Comparison of ENCODE assay signal across 8 cellular contexts in genomic region chr17:4939804-4940624, GRCh38.
A peak's percentile ranks its signal among the peaks of the same experiment; 100 is the strongest.
DNase-seq lines count a peak whose midpoint lies in the region; ATAC-seq and TF ChIP-seq lines count a peak whose summit lies in the region.

RNF167 (plus strand) TSS chr17:4940268; CDS start chr17:4940910, 642 bp downstream.
A gene with protein sequence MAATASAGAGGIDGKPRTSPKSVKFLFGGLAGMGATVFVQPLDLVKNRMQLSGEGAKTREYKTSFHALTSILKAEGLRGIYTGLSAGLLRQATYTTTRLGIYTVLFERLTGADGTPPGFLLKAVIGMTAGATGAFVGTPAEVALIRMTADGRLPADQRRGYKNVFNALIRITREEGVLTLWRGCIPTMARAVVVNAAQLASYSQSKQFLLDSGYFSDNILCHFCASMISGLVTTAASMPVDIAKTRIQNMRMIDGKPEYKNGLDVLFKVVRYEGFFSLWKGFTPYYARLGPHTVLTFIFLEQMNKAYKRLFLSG (minus strand): TSS chr17:4940046. CDS start chr17:4939910, 136 bp downstream.

- DNase-seq in AG09319 (ENCODE audit: extremely low read depth, low read depth) (peak; percentile 99), NCI-H446 treated with DMSO at 0.1 percent for 48 hours (lab: John Stamatoyannopoulos, UW) (peak; percentile 99), cerebellar cortex (ENCODE audit: low spot score) (peak; percentile 100), iris pigment epithelial cell (ENCODE audit: low read depth) (peak; percentile 100)
- DNase-seq in stimulated activated CD4-positive, alpha-beta T cell treated with anti-CD3 and anti-CD28 coated beads, Interleukin-12 subunit alpha, Interleukin-12 subunit beta, amount 100 ng/mL, for 24 hours (ENCODE audit: low read depth in 2 of 2): peak; percentile 91 to 93

- ATAC-seq in GM19035 (IDR thresholded peaks at IDR 0.05; ENCODE audit: unreplicated experiment): peak; percentile 81
- peak; percentile 77 for ATAC-seq in HG03354 (IDR thresholded peaks at IDR 0.05; ENCODE audit: poor library complexity, severe bottlenecking, unreplicated experiment)
- peak; percentile 85 to 86 for ATAC-seq in activated CD4-positive, CD25-positive, alpha-beta regulatory T cell treated with anti-CD3 and anti-CD28 coated beads, Interleukin-2, amount 50 U/mL, for 24 hours

- no peak for TF ChIP-seq CTCF in AG09319 (IDR thresholded peaks at IDR 0.05; ENCODE audit: low read depth, low read length)

Comparison
In these comparisons a context has a peak if more than half of its experiments do, and no peak if none do; other contexts are left out.
1. Peak in every context shown above with its lines: DNase-seq and ATAC-seq.